Comparison of ENCODE assay signal across 1 cellular context in the genomic region with DNA sequence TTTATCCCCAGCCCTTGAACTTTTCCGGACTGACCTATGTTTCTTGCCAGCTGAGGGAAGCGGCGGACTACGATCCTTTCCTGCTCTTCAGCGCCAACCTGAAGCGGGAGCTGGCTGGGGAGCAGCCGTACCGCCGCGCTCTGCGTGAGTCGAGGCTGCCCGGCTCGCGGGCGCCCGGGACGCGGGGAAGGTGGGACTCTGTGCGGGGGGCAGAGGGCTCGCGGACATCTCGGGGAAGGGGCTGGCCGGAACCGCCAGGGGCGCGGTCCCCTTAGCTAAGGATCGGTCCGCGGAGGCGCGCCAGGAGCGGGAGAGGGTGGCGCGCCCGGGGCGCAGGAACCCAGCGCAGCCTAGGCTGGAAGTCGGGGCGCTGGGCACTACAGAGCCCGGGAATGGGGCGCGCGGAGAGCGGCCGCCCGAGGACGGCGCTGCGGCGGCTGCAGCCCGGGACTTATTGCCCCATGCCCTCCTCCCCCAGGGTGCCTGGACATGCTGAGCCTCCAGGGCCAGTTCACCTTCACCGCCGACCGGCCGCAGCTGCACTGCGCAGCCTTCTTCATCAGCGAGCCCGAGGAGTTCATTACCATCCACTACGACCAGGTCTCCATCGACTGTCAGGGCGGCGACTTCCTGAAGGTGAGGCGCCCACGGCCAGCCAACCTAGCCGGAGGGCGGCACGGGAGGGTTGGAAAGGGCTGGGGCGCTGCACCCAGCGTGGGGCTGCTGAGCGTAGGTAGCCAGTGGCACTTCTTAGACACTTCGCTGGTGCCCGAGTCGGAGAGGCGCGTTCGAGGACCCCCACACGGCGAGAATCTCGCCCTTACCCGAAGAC.
TF ChIP-seq lines count a peak whose summit lies in the region.

No MANE protein-coding gene starts in this region.

TF ChIP-seq in SK-N-SH treated with all-trans-retinoic acid at 6 μM for 48 hours, 23 proteins besides CTCF, POLR2A, EP300 and RAD21 (continued from another document):
- TF ChIP-seq, protein P1, sequence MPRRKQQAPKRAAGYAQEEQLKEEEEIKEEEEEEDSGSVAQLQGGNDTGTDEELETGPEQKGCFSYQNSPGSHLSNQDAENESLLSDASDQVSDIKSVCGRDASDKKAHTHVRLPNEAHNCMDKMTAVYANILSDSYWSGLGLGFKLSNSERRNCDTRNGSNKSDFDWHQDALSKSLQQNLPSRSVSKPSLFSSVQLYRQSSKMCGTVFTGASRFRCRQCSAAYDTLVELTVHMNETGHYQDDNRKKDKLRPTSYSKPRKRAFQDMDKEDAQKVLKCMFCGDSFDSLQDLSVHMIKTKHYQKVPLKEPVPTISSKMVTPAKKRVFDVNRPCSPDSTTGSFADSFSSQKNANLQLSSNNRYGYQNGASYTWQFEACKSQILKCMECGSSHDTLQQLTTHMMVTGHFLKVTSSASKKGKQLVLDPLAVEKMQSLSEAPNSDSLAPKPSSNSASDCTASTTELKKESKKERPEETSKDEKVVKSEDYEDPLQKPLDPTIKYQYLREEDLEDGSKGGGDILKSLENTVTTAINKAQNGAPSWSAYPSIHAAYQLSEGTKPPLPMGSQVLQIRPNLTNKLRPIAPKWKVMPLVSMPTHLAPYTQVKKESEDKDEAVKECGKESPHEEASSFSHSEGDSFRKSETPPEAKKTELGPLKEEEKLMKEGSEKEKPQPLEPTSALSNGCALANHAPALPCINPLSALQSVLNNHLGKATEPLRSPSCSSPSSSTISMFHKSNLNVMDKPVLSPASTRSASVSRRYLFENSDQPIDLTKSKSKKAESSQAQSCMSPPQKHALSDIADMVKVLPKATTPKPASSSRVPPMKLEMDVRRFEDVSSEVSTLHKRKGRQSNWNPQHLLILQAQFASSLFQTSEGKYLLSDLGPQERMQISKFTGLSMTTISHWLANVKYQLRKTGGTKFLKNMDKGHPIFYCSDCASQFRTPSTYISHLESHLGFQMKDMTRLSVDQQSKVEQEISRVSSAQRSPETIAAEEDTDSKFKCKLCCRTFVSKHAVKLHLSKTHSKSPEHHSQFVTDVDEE (CRISPR knock-in tag; IDR thresholded peaks at IDR 0.05) = no peak
- TF ChIP-seq ISL1 (CRISPR knock-in tag; IDR thresholded peaks at IDR 0.05) (no peak), OSR1 (CRISPR knock-in tag; IDR thresholded peaks at IDR 0.05) (no peak), ESRRG (CRISPR knock-in tag; IDR thresholded peaks at IDR 0.05) (no peak), ARNTL (CRISPR knock-in tag; IDR thresholded peaks at IDR 0.05; ENCODE audit: borderline replicate concordance, low read depth) (no peak), GLIS3 (CRISPR knock-in tag; IDR thresholded peaks at IDR 0.05) (no peak), ZNF8 (CRISPR knock-in tag; IDR thresholded peaks at IDR 0.05) (no peak), CSDC2 (CRISPR knock-in tag; IDR thresholded peaks at IDR 0.05) (no peak), ZNF70 (CRISPR knock-in tag; IDR thresholded peaks at IDR 0.05) (no peak), RARB (CRISPR knock-in tag; IDR thresholded peaks at IDR 0.05) (no peak), TCF4 (CRISPR knock-in tag; IDR thresholded peaks at IDR 0.05; ENCODE audit: borderline replicate concordance) (no peak)
TF ChIP-seq in SK-N-SH treated with all-trans-retinoic acid at 6 μM for 48 hours: peak in this region for 0.
